ENCODE assay signal across 20 cellular contexts in genomic region chr20:57404419-57405072, GRCh38. TPM values are rescaled to one million over a fixed set of nuclear protein-coding genes. Genes with fewer than 3 reads are reported as not detected.
A peak's percentile ranks its signal among the peaks of the same experiment; 100 is the strongest.
DNase-seq lines count a peak whose midpoint lies in the region; ATAC-seq and TF ChIP-seq lines count a peak whose summit lies in the region.
"Had no signal": no experiment of that assay in that cellular context is flagged by ENCODE, and none has a peak within 500 bp of the region (broad histone marks: within the 10 kb centered on the region; RNA-seq: fewer than 3 reads in every experiment).

No MANE protein-coding gene starts in this region.

- POLR2A ChIA-PET in CD4-positive, alpha-beta memory T cell (lab: Charles Lee; ENCODE audit: partially characterized antibody): interaction anchor here (9.7 kb wide), 1 partner anchor 15 kb away, joined by 150 read pairs; the partner anchor contains the start of gene RBM38
- POLR2A ChIA-PET in naive thymus-derived CD8-positive, alpha-beta T cell (lab: Charles Lee): interaction anchor here (1.6 to 11.6 kb wide), 3 partner anchors 9 to 25 kb away, joined by 9 to 229 read pairs (median 218); partner anchors contain the start of gene RBM38

- peak overlapping the region; percentile 96 for H3K27ac ChIP-seq in BLaER1
- H3K27ac ChIP-seq in CD4-positive, alpha-beta memory T cell (ENCODE audit: low read depth, low read length): no peak overlapping the region
- H3K27ac ChIP-seq: skin epidermis, tibial nerve had no signal

- peaks cover 91% of the 10 kb centered on the region for H3K36me3 ChIP-seq in BLaER1
- H3K36me3 ChIP-seq in CD4-positive, alpha-beta memory T cell (ENCODE audit: insufficient read depth, low read length): peaks cover 93% of the 10 kb centered on the region

- peaks cover 100% of the 10 kb centered on the region for H4K20me1 ChIP-seq in BLaER1

- no peak overlapping the region for H3K4me3 Mint-ChIP-seq in CD4-positive, alpha-beta memory T cell
- H3K4me3 Mint-ChIP-seq in chondrocyte (ENCODE audit: unreplicated experiment): no peak overlapping the region
- H3K4me3 Mint-ChIP-seq in naive thymus-derived CD8-positive, alpha-beta T cell: peak overlapping the region in 7 of 10 donors; percentile 12 to 63 (median 30)
- H3K4me3 Mint-ChIP-seq: activated T-helper 1 cell treated with anti-CD3 and anti-CD28 coated beads, Interleukin-12 subunit alpha, Interleukin-12 subunit beta, Interleukin-2, Interleukin-4 antibody, amounts not matched to agents 30 ng/mL and 10 ng/mL and 1 ng/mL, durations not matched to agents 14 hours and 24 hours and 36 hours; dendritic cell treated with granulocyte-macrophage colony-stimulating factor and Interleukin-4, amounts not matched to agents 40 ng/mL and 50 ng/mL, for 4 days; nephron had no signal

- intact Hi-C loops in CD4-positive, alpha-beta memory T cell (cut with micrococcal nuclease): no loop called here

- peaks cover 14 to 54% (median 41%) of the 10 kb centered on the region in 4 donors for H3K4me1 Mint-ChIP-seq in CD4-positive, alpha-beta memory T cell
- H3K4me1 Mint-ChIP-seq in chondrocyte (ENCODE audit: low read depth): peaks cover 8% of the 10 kb centered on the region
- H3K4me1 Mint-ChIP-seq in naive thymus-derived CD8-positive, alpha-beta T cell: peaks cover 22 to 81% (median 71%) of the 10 kb centered on the region in 4 donors

- CTCF ChIA-PET in CD4-positive, alpha-beta memory T cell (lab: Charles Lee; ENCODE audit: partially characterized antibody): interaction anchor here (0.8 to 1.0 kb wide), 2 partner anchors 25 to 48 kb away, joined by 3 read pairs; no protein-coding TSS in a partner anchor

- peak overlapping the region in 5 of 7 donors; percentile 36 to 98 (median 59) for H3K27ac Mint-ChIP-seq in CD4-positive, alpha-beta memory T cell
- H3K27ac Mint-ChIP-seq in chondrocyte (ENCODE audit: unreplicated experiment): no peak overlapping the region
- H3K27ac Mint-ChIP-seq in naive thymus-derived CD8-positive, alpha-beta T cell: peak overlapping the region in 7 of 10 donors; percentile 47 to 97 (median 75)
- H3K27ac Mint-ChIP-seq: activated T-helper 1 cell treated with anti-CD3 and anti-CD28 coated beads, Interleukin-12 subunit alpha, Interleukin-12 subunit beta, Interleukin-2, Interleukin-4 antibody, amounts not matched to agents 30 ng/mL and 10 ng/mL and 1 ng/mL, durations not matched to agents 14 hours and 24 hours and 36 hours; dendritic cell treated with granulocyte-macrophage colony-stimulating factor and Interleukin-4, amounts not matched to agents 40 ng/mL and 50 ng/mL, for 4 days; nephron had no signal

- no peak for TF ChIP-seq CTCF in chondrocyte (IDR thresholded peaks at IDR 0.05)

- no peaks in the 10 kb centered on the region for H3K27me3 Mint-ChIP-seq in CD4-positive, alpha-beta memory T cell
- H3K27me3 Mint-ChIP-seq in chondrocyte (ENCODE audit: low read depth): no peaks in the 10 kb centered on the region
- no peaks in the 10 kb centered on the region for H3K27me3 Mint-ChIP-seq in naive thymus-derived CD8-positive, alpha-beta T cell
- H3K27me3 Mint-ChIP-seq: dendritic cell treated with granulocyte-macrophage colony-stimulating factor and Interleukin-4, amounts not matched to agents 40 ng/mL and 50 ng/mL, for 4 days had no signal

- peak overlapping the region; percentile 17; the same call in 1 of the 2 replicates for H3K4me2 ChIP-seq in BLaER1

- ATAC-seq in naive thymus-derived CD8-positive, alpha-beta T cell: no peak
- ATAC-seq in GM19324 (IDR thresholded peaks at IDR 0.05; ENCODE audit: low FRiP score, unreplicated experiment) (no peak), HG03571 (IDR thresholded peaks at IDR 0.05; ENCODE audit: unreplicated experiment) (no peak)
- ATAC-seq: SK-N-SH treated with all-trans-retinoic acid at 6 μM for 48 hours; stimulated activated naive CD8-positive, alpha-beta T cell treated with anti-CD3 and anti-CD28 coated beads, Interleukin-15, Interleukin-2, amounts not matched to agents 100 U/mL and 50 U/mL, for 24 hours had no signal

- H3K4me3 ChIP-seq in BLaER1: no peak overlapping the region
- no peak overlapping the region for H3K4me3 ChIP-seq in CD4-positive, alpha-beta memory T cell (ENCODE audit: low read length in 2 of 2)
- H3K4me3 ChIP-seq: HAP-1, skin epidermis, tibial nerve had no signal

- H3K9me3 ChIP-seq in BLaER1: no peaks in the 10 kb centered on the region
- no peaks in the 10 kb centered on the region for H3K9me3 ChIP-seq in CD4-positive, alpha-beta memory T cell (ENCODE audit: control insufficient read depth in 1 of 2, low read length in 2 of 2)
- H3K9me3 ChIP-seq: HAP-1, tibial nerve had no signal

- H3K4me1 ChIP-seq in BLaER1: peaks cover 100% of the 10 kb centered on the region
- H3K4me1 ChIP-seq in CD4-positive, alpha-beta memory T cell (ENCODE audit: insufficient read depth, low read length): peaks cover 60% of the 10 kb centered on the region
- H3K4me1 ChIP-seq: HAP-1 had no signal

- peaks cover 41 to 75% of the 10 kb centered on the region in 2 donors for H3K36me3 Mint-ChIP-seq in CD4-positive, alpha-beta memory T cell
- H3K36me3 Mint-ChIP-seq in chondrocyte (ENCODE audit: low read depth): peaks cover 8% of the 10 kb centered on the region
- peaks cover 0 to 85% (median 25%) of the 10 kb centered on the region in 3 donors for H3K36me3 Mint-ChIP-seq in naive thymus-derived CD8-positive, alpha-beta T cell

- H3K9ac ChIP-seq in BLaER1: no peak overlapping the region; the same call in 1 of the 2 replicates

- H3K27me3 ChIP-seq in BLaER1: no peaks in the 10 kb centered on the region
- no peaks in the 10 kb centered on the region for H3K27me3 ChIP-seq in CD4-positive, alpha-beta memory T cell (ENCODE audit: insufficient read depth, low read length)
- H3K27me3 ChIP-seq: tibial nerve had no signal

- no peak for DNase-seq in CD4-positive, alpha-beta memory T cell
- peak; percentile 92 for DNase-seq in chondrocyte (ENCODE audit: low spot score)
- DNase-seq in naive thymus-derived CD8-positive, alpha-beta T cell: peak in 1 of 10 donors; percentile 20
- DNase-seq in NK-92 treated with Interleukin-12 subunit alpha and Interleukin-12 subunit beta, amount 100 ng/mL, for 24 hours (lab: John Stamatoyannopoulos, UW): no peak
- DNase-seq: activated CD4-positive, CD25-positive, alpha-beta regulatory T cell; COR-L47; DMS79 treated with DMSO at 0.1 percent for 48 hours; NCI-H524; stimulated activated naive CD8-positive, alpha-beta T cell treated with anti-CD3 and anti-CD28 coated beads, Interleukin-15, Interleukin-2, amounts not matched to agents 100 U/mL and 50 U/mL, for 24 hours; T-helper 9 cell had no signal

- H3K9me3 Mint-ChIP-seq in CD4-positive, alpha-beta memory T cell: peaks cover 0 to 11% (median 0%) of the 10 kb centered on the region in 8 donors
- H3K9me3 Mint-ChIP-seq in chondrocyte (ENCODE audit: low read depth): no peaks in the 10 kb centered on the region
- no peaks in the 10 kb centered on the region for H3K9me3 Mint-ChIP-seq in naive thymus-derived CD8-positive, alpha-beta T cell
- H3K9me3 Mint-ChIP-seq: activated T-helper 1 cell treated with anti-CD3 and anti-CD28 coated beads, Interleukin-12 subunit alpha, Interleukin-12 subunit beta, Interleukin-2, Interleukin-4 antibody, amounts not matched to agents 30 ng/mL and 10 ng/mL and 1 ng/mL, durations not matched to agents 14 hours and 24 hours and 36 hours; dendritic cell treated with granulocyte-macrophage colony-stimulating factor and Interleukin-4, amounts not matched to agents 40 ng/mL and 50 ng/mL, for 4 days; nephron had no signal

RNA-seq across cellular contexts. Expression of gene RBM38, which starts 13.3 kb away (rescaled TPM):
- 10 to 100 TPM; 76.0 to 79.6 TPM for total RNA-seq in CD4-positive, alpha-beta memory T cell
- polyA plus RNA-seq in CD4-positive, alpha-beta memory T cell: 10 to 100 TPM; 33.1 to 97.8 TPM
- 10.8 to 12.0 TPM (median 11.2 TPM) in 3 replicates for total RNA-seq in chondrocyte
- 100 to 1,000 TPM; 117 to 121 TPM for total RNA-seq in naive thymus-derived CD8-positive, alpha-beta T cell
- 100 to 1,000 TPM in 1 of 3 donors, 10 to 100 TPM in 2; 48.9 to 153 (median 69.0) TPM for polyA plus RNA-seq in naive thymus-derived CD8-positive, alpha-beta T cell

RNA-seq across cellular contexts. Expression of gene RAE1, which starts 53.5 kb away (rescaled TPM):
- 10 to 100 TPM; 30.9 to 33.8 TPM for total RNA-seq in CD4-positive, alpha-beta memory T cell
- polyA plus RNA-seq in CD4-positive, alpha-beta memory T cell: 10 to 100 TPM; 31.7 to 43.9 TPM
- total RNA-seq in chondrocyte: 17.6 to 22.3 TPM (median 19.0 TPM) in 3 replicates
- 10 to 100 TPM; 30.9 to 34.0 TPM for total RNA-seq in naive thymus-derived CD8-positive, alpha-beta T cell
- polyA plus RNA-seq in naive thymus-derived CD8-positive, alpha-beta T cell: 10 to 100 TPM; 35.5 to 54.4 (median 37.0) TPM

Comparison
In these comparisons a context has a peak if more than half of its experiments do, and no peak if none do; other contexts are left out.
1. H3K4me3 Mint-ChIP-seq: peak in naive thymus-derived CD8-positive, alpha-beta T cell (7 of 10); none in CD4-positive, alpha-beta memory T cell (0 of 8) and chondrocyte (single experiment).